In the genomic region with DNA sequence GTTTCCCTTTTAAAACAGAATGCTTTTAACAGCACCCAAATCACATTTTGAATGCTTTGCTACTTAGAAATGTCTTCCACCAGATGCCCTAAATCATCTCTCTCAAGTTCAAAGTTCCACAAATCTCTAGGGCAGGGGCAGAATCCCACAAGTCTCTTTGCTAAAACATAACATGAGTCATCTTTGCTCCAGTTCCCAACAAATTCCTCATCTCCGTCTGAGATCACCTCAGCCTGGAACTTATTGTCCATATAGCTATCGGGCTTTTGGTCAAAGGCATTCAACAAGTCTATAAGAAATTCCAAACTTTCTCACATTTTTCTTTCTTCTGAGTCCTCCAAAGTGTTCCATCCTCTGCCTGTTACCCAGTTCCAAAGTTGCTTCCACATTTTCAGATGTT, we compare ENCODE assay signal across 22 cellular contexts.
"Had no signal": no experiment of that assay in that cellular context is flagged by ENCODE, and none has a peak within 500 bp of the region (broad histone marks: within the 10 kb centered on the region; RNA-seq: fewer than 3 reads in every experiment).

No MANE protein-coding gene starts in this region.

- H3K9me3 ChIP-seq: body of pancreas, colonic mucosa, heart left ventricle, tibial nerve had no signal

- H3K27me3 ChIP-seq: body of pancreas, colonic mucosa, foreskin keratinocyte, heart left ventricle, spleen, tibial nerve had no signal

- H3K4me1 ChIP-seq: body of pancreas, colonic mucosa, foreskin keratinocyte, heart left ventricle, spleen, tibial nerve had no signal

- H3K4me3 ChIP-seq: body of pancreas, colonic mucosa, heart left ventricle, spleen, tibial nerve had no signal

- H3K36me3 ChIP-seq: colonic mucosa, heart left ventricle, spleen, tibial nerve had no signal

- H3K27ac ChIP-seq: body of pancreas, colonic mucosa, foreskin keratinocyte, heart left ventricle, spleen, tibial nerve had no signal

- DNase-seq: activated CD4-positive, alpha-beta memory T cell treated with anti-CD3 and anti-CD28 coated beads, Interleukin-2, amount 10 ng/mL, durations not matched to agents 7 days and 5 days; activated CD4-positive, alpha-beta T cell treated with anti-CD3 and anti-CD28 coated beads for 1 hour; activated CD4-positive, alpha-beta T cell treated with anti-CD3 and anti-CD28 coated beads, Interleukin-2, amount 10 ng/mL, durations not matched to agents 7 days and 5 days; activated CD8-positive, alpha-beta memory T cell treated with anti-CD3 and anti-CD28 coated beads, Interleukin-2, amount 50 U/mL, for 48 hours; activated gamma-delta T cell; activated naive CD4-positive, alpha-beta T cell treated with anti-CD3 and anti-CD28 coated beads, Interleukin-2, amount 10 ng/mL, durations not matched to agents 7 days and 5 days; activated naive CD8-positive, alpha-beta T cell treated with anti-CD3 and anti-CD28 coated beads, Interleukin-2, amount 10 ng/mL, durations not matched to agents 7 days and 5 days; activated T-cell treated with anti-CD3 and anti-CD28 coated beads, Interleukin-2, amount 50 U/mL, for 24 hours; amygdala; body of pancreas; colonic mucosa; foreskin keratinocyte; heart left ventricle; hypothalamus; immature natural killer cell; kidney; posterior cingulate gyrus; right cardiac atrium; spleen; stimulated activated naive CD4-positive, alpha-beta T cell treated with Interleukin-2 at 50 U/mL for 16 hours; T-helper 17 cell had no signal
